In the genomic region with DNA sequence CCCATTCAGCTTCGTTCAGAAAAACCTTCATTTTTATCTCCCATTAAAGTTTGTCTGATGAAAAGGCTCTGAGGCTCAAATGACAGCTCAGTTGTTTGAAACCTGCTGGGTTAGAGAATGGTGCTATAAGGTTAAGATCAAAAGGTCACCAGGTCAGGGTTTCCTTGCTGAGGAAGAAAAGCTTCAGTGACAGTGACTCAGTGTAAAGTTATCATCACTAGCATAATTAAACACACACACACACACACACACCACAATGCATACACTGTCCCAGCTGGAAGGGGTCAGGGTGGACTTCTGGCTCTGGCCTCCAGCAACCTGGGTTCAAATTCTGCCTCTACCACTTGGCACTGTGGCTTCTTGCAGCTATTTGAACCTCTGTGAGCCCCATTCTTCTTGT, we compare ENCODE assay signal across 16 cellular contexts. TPM values are rescaled to one million over a fixed set of nuclear protein-coding genes. Genes with fewer than 3 reads are reported as not detected.
A peak's percentile ranks its signal among the peaks of the same experiment; 100 is the strongest.
DNase-seq lines count a peak whose midpoint lies in the region; ATAC-seq, FAIRE-seq and TF ChIP-seq lines count a peak whose summit lies in the region.
"Had no signal": no experiment of that assay in that cellular context is flagged by ENCODE, and none has a peak within 500 bp of the region (broad histone marks: within the 10 kb centered on the region; RNA-seq: fewer than 3 reads in every experiment).

No MANE protein-coding gene starts in this region.

- H3K9ac ChIP-seq in HepG2 (ENCODE audit: insufficient read depth, low read depth, low read length) = no peak overlapping the region
- no peak overlapping the region for H3K9ac ChIP-seq in neuronal stem cell (ENCODE audit: low read depth, low read length, poor library complexity)
- H3K9ac ChIP-seq in mesenchymal stem cell (ENCODE audit: low read length) = no peak overlapping the region
- H3K9ac ChIP-seq: KMS-11 had no signal

- no peak for TF ChIP-seq RAD21 in HepG2 (CRISPR knock-in tag; IDR thresholded peaks at IDR 0.05)

- in situ Hi-C loops in HepG2 (cut with HindIII; ENCODE audit: extremely low pct_ligation_motif_present, low pct_unique_long_range_greater_than_20kb) (no loop called here), Caki2 (cut with HindIII; ENCODE audit: low pct_unique_long_range_greater_than_20kb, low sequenced_read_pairs) (no loop called here)

- H3K18ac ChIP-seq in neuronal stem cell (ENCODE audit: low read length) (no peak overlapping the region), mesenchymal stem cell (ENCODE audit: low read depth in 1 of 2, low read length in 2 of 2) (no peak overlapping the region)

- no peaks in the 10 kb centered on the region for H3K9me3 ChIP-seq in HepG2 (ENCODE audit: low read length)
- H3K9me3 ChIP-seq in right lobe of liver = no peaks in the 10 kb centered on the region
- peaks cover 2 to 10% of the 10 kb centered on the region in 2 donors for H3K9me3 ChIP-seq in neuronal stem cell (replicated peaks in 1 of 2; ENCODE audit: control insufficient read depth in 2 of 2, insufficient read depth in 1 of 2, low read depth in 1 of 2, low read length in 2 of 2)
- no peaks in the 10 kb centered on the region for H3K9me3 ChIP-seq in mesenchymal stem cell (ENCODE audit: control insufficient read depth, low read length)
- H3K9me3 ChIP-seq: A549, BE2C had no signal

- H3K27me3 Mint-ChIP-seq in activated CD4-positive, alpha-beta memory T cell treated with anti-CD3 and anti-CD28 coated beads for 36 hours = no peaks in the 10 kb centered on the region

- H2BK15ac ChIP-seq in neuronal stem cell (ENCODE audit: low read length) (no peak overlapping the region), mesenchymal stem cell (ENCODE audit: low read depth, poor library complexity, severe bottlenecking) (no peak overlapping the region)

- H3K36me3 Mint-ChIP-seq in activated CD4-positive, alpha-beta memory T cell treated with anti-CD3 and anti-CD28 coated beads for 36 hours = no peaks in the 10 kb centered on the region
- H3K36me3 Mint-ChIP-seq: CD14-positive monocyte; CD8-positive, alpha-beta T cell had no signal

- CTCF ChIA-PET in HepG2 (lab: Yijun Ruan, JAX; ENCODE audit: low intra/inter-chr PET ratio, low total read pairs) = no interaction called here
- CTCF ChIA-PET in activated CD4-positive, alpha-beta memory T cell treated with anti-CD3 and anti-CD28 coated beads for 36 hours (lab: Charles Lee) = interaction anchor here (1.8 kb wide), 1 partner anchor 9 kb away, joined by 7 read pairs; the partner anchor contains the start of gene KANK1

- no peaks in the 10 kb centered on the region for H3K9me3 Mint-ChIP-seq in activated CD4-positive, alpha-beta memory T cell treated with anti-CD3 and anti-CD28 coated beads for 36 hours
- H3K9me3 Mint-ChIP-seq: CD8-positive, alpha-beta T cell had no signal

- peaks cover 5% of the 10 kb centered on the region for H4K20me1 ChIP-seq in HepG2 (ENCODE audit: insufficient read depth, low read length)

- H3K36me3 ChIP-seq in HepG2 (replicated peaks in 1 of 2; ENCODE audit: control insufficient read depth in 1 of 2, insufficient read depth in 2 of 2, low read length in 2 of 2) = no peaks in the 10 kb centered on the region
- no peaks in the 10 kb centered on the region for H3K36me3 ChIP-seq in right lobe of liver
- H3K36me3 ChIP-seq in neuronal stem cell (replicated peaks in 1 of 2; ENCODE audit: control insufficient read depth in 2 of 2, insufficient read depth in 2 of 2, low read length in 2 of 2) = no peaks in the 10 kb centered on the region
- no peaks in the 10 kb centered on the region for H3K36me3 ChIP-seq in mesenchymal stem cell (ENCODE audit: control insufficient read depth in 1 of 2, insufficient read depth in 2 of 2, low read depth in 1 of 2, low read length in 2 of 2)
- H3K36me3 ChIP-seq: BE2C had no signal

- DNase-seq in HepG2 (ENCODE audit: low spot score) (peak; percentile 72), right lobe of liver (no peak), Caki2 (ENCODE audit: low read depth) (peak; percentile 30), kidney tubule cell (ENCODE audit: low spot score) (peak; percentile 40), neuronal stem cell (ENCODE audit: low spot score) (peak; percentile 31), epidermal melanocyte (ENCODE audit: insufficient read length, low spot score) (no peak), mesenchymal stem cell (no peak)
- DNase-seq in activated CD4-positive, alpha-beta memory T cell treated with anti-CD3 and anti-CD28 coated beads for 36 hours = no peak
- DNase-seq: BE2C; CD8-positive, alpha-beta T cell; H7 had no signal

- no peak overlapping the region for H4K91ac ChIP-seq in neuronal stem cell (ENCODE audit: low read depth, low read length, poor library complexity)
- H4K91ac ChIP-seq in mesenchymal stem cell (ENCODE audit: low read length) = no peak overlapping the region

- H3K4me1 Mint-ChIP-seq in activated CD4-positive, alpha-beta memory T cell treated with anti-CD3 and anti-CD28 coated beads for 36 hours (ENCODE audit: low read depth) = peaks cover 10% of the 10 kb centered on the region
- H3K4me1 Mint-ChIP-seq: CD14-positive monocyte, GM23338 had no signal

- ATAC-seq in HepG2 = peak; percentile 55
- no peak for ATAC-seq in right lobe of liver
- ATAC-seq: A549; CD8-positive, alpha-beta T cell; GM23338 had no signal

- H2BK5ac ChIP-seq in neuronal stem cell (ENCODE audit: low read length) = no peak overlapping the region
- H2BK5ac ChIP-seq in mesenchymal stem cell (ENCODE audit: low read depth, low read length, poor library complexity, severe bottlenecking) = no peak overlapping the region

- H3K27ac ChIP-seq in HepG2 (ENCODE audit: extremely low read length, insufficient read depth, low read length) (no peak overlapping the region), right lobe of liver (no peak overlapping the region), neuronal stem cell (replicated peaks; ENCODE audit: low read length) (no peak overlapping the region), mesenchymal stem cell (ENCODE audit: low read length, poor library complexity, severe bottlenecking) (no peak overlapping the region)
- H3K27ac ChIP-seq: A549, KMS-11 had no signal

- 0% methylated on average over 1 of the region's 1 CpG for WGBS in HepG2 (ENCODE audit: low lambda C conversion rate)
- WGBS in right lobe of liver (ENCODE audit: insufficient coverage, low coverage, low lambda C conversion rate, missing lambda C conversion rate) = 62% methylated on average over 1 of the region's 1 CpG
- no CpG with 5 or more reads among the region's 1 CpG for WGBS in neuronal stem cell (ENCODE audit: extremely low coverage in 2 of 2, insufficient read length in 2 of 2, insufficient replicate concordance in 1 of 2), 2 donors
- WGBS in mesenchymal stem cell = no CpG with 5 or more reads among the region's 1 CpG

- H3K4me3 ChIP-seq in HepG2 (replicated peaks in 1 of 3; ENCODE audit: insufficient read depth in 1 of 3, low read depth in 2 of 3, low read length in 3 of 3) (no peak overlapping the region), right lobe of liver (no peak overlapping the region), neuronal stem cell (ENCODE audit: low read length in 2 of 2) (no peak overlapping the region), mesenchymal stem cell (ENCODE audit: insufficient read depth in 1 of 2, low read depth in 1 of 2, low read length in 2 of 2) (no peak overlapping the region)
- H3K4me3 ChIP-seq: A549, GM23338 had no signal

- H3K4me1 ChIP-seq in HepG2 (ENCODE audit: insufficient read depth, low read length) (peaks cover 23% of the 10 kb centered on the region), right lobe of liver (no peaks in the 10 kb centered on the region), neuronal stem cell (ENCODE audit: control insufficient read depth in 2 of 2, insufficient read depth in 1 of 2, low read depth in 1 of 2, low read length in 2 of 2) (peaks cover 4 to 13% of the 10 kb centered on the region in 2 donors), mesenchymal stem cell (ENCODE audit: control insufficient read depth, insufficient read depth, low read depth, low read length) (no peaks in the 10 kb centered on the region)
- H3K4me1 ChIP-seq: BE2C had no signal

- no peaks in the 10 kb centered on the region for H3K79me1 ChIP-seq in neuronal stem cell (ENCODE audit: low read depth, low read length)
- H3K79me1 ChIP-seq in mesenchymal stem cell (replicated peaks; ENCODE audit: low read length, poor library complexity, severe bottlenecking) = no peaks in the 10 kb centered on the region

- H3K4ac ChIP-seq in neuronal stem cell (ENCODE audit: low read length) (no peak overlapping the region), mesenchymal stem cell (ENCODE audit: low read depth in 1 of 2, low read length in 2 of 2) (no peak overlapping the region)

- peak; percentile 40 for FAIRE-seq in HepG2 (lab: Jason Lieb, UNC)
- FAIRE-seq: GM18507 had no signal

- TF ChIP-seq CTCF in HepG2 (CRISPR knock-in tag; IDR thresholded peaks at IDR 0.05) (no peak), right lobe of liver (IDR thresholded peaks at IDR 0.05) (no peak)

- H3K4me3 Mint-ChIP-seq in activated CD4-positive, alpha-beta memory T cell treated with anti-CD3 and anti-CD28 coated beads for 36 hours = no peak overlapping the region
- H3K4me3 Mint-ChIP-seq: CD14-positive monocyte; CD8-positive, alpha-beta T cell; GM23338 had no signal

- no peak for TF ChIP-seq POLR2A in HepG2 (IDR thresholded peaks at IDR 0.05; ENCODE audit: insufficient read depth in 1 of 2, low read depth in 2 of 2, low read length in 2 of 2)
- no peak for TF ChIP-seq POLR2A in right lobe of liver (IDR thresholded peaks at IDR 0.05)

- POLR2A ChIA-PET in HepG2 (lab: Yijun Ruan, JAX) = no interaction called here
- POLR2A ChIA-PET in activated CD4-positive, alpha-beta memory T cell treated with anti-CD3 and anti-CD28 coated beads for 36 hours (lab: Charles Lee) = no interaction called here

- no peaks in the 10 kb centered on the region for H3K79me2 ChIP-seq in HepG2 (ENCODE audit: insufficient read depth, low read length)

- H2BK12ac ChIP-seq in neuronal stem cell (ENCODE audit: low read length) (no peak overlapping the region), mesenchymal stem cell (ENCODE audit: low read length in 2 of 2) (no peak overlapping the region)

- H2AFZ ChIP-seq in HepG2 (ENCODE audit: low read length) = no peak overlapping the region
- no peak overlapping the region for H2AFZ ChIP-seq in neuronal stem cell (ENCODE audit: low read length)
- H2AFZ ChIP-seq in mesenchymal stem cell (ENCODE audit: low read depth, low read length) = no peak overlapping the region
- H2AFZ ChIP-seq: GM23338 had no signal

- intact Hi-C loops in HepG2 (cut with micrococcal nuclease; ENCODE audit: unreplicated experiment) (no loop called here), right lobe of liver (cut with DNase I) (no loop called here)
- intact Hi-C loops in activated CD4-positive, alpha-beta memory T cell treated with anti-CD3 and anti-CD28 coated beads for 36 hours (cut with micrococcal nuclease) = no loop called here

- H4K8ac ChIP-seq in neuronal stem cell (ENCODE audit: low read depth, low read length) (no peak overlapping the region), mesenchymal stem cell (ENCODE audit: low read length) (no peak overlapping the region)

- H3K23ac ChIP-seq in neuronal stem cell (ENCODE audit: low read depth, low read length, poor library complexity) (no peak overlapping the region), mesenchymal stem cell (ENCODE audit: low read length in 2 of 2) (no peak overlapping the region)

- TF ChIP-seq EP300 in HepG2 (IDR thresholded peaks at IDR 0.05; ENCODE audit: low read depth in 2 of 2, low read length in 2 of 2) (peak in 1 of 2 experiments; percentile 55; a peak in 2 of 4 replicates), HepG2 (CRISPR knock-in tag; IDR thresholded peaks at IDR 0.05; ENCODE audit: borderline replicate concordance) (peak; percentile 31; the same call in 1 of the 2 replicates)

- H2AK5ac ChIP-seq in neuronal stem cell (ENCODE audit: low read depth, low read length) (no peak overlapping the region), mesenchymal stem cell (ENCODE audit: low read length, severe bottlenecking) (no peak overlapping the region)

- H3K4me2 ChIP-seq in HepG2 (ENCODE audit: low read depth, low read length) = no peak overlapping the region
- H3K4me2 ChIP-seq in neuronal stem cell (ENCODE audit: insufficient read depth, low read length, poor library complexity, severe bottlenecking) = no peak overlapping the region
- H3K4me2 ChIP-seq in mesenchymal stem cell (ENCODE audit: low read length, poor library complexity, severe bottlenecking) = no peak overlapping the region
- H3K4me2 ChIP-seq: A549, GM23338, KMS-11 had no signal

- H2BK120ac ChIP-seq in neuronal stem cell (ENCODE audit: low read depth, low read length) (no peak overlapping the region), mesenchymal stem cell (ENCODE audit: low read depth, low read length) (no peak overlapping the region)

- no peak overlapping the region for H3K27ac Mint-ChIP-seq in activated CD4-positive, alpha-beta memory T cell treated with anti-CD3 and anti-CD28 coated beads for 36 hours
- H3K27ac Mint-ChIP-seq: CD14-positive monocyte; CD8-positive, alpha-beta T cell; GM23338 had no signal

- H3K27me3 ChIP-seq in HepG2 (ENCODE audit: control insufficient read depth in 1 of 2, insufficient read depth in 2 of 2, low read length in 2 of 2) (peaks cover 1 to 8% of the 10 kb centered on the region in 2 experiments; a peak in 2 of 5 replicates), right lobe of liver (peaks cover 3 to 52% of the 10 kb centered on the region in 2 donors), neuronal stem cell (ENCODE audit: control insufficient read depth in 3 of 3, insufficient read depth in 3 of 3, low read depth in 1 of 3, low read length in 3 of 3) (peaks cover 0 to 3% (median 0%) of the 10 kb centered on the region in 3 experiments), mesenchymal stem cell (ENCODE audit: control insufficient read depth in 1 of 2, insufficient read depth in 1 of 2, low read length in 2 of 2) (peaks cover 6 to 16% of the 10 kb centered on the region in 2 experiments)

- no TSS peak for BruUV-seq in HepG2 (replicated peaks; lab: Mats Ljungman, UMichigan)

- H3K14ac ChIP-seq in neuronal stem cell (ENCODE audit: low read length) (no peak overlapping the region), mesenchymal stem cell (ENCODE audit: low read length in 2 of 2) (no peak overlapping the region)

RNA-seq across cellular contexts. Expression of gene KANK1, which starts 8.8 kb away (rescaled TPM):
- 67.0 and 70.0 TPM in 2 replicates for total RNA-seq in HepG2 (2016; rRNA removed; fragmentation: Illumina TruSeq; extraction: Trizol)
- 13.0 and 13.6 TPM in 2 replicates for total RNA-seq in HepG2 (2016; cell fraction: cytosol; rRNA removed; fragmentation: Illumina TruSeq; extraction: Trizol; ENCODE audit: low read depth)
- 62.1 and 68.7 TPM in 2 replicates for total RNA-seq in HepG2 (2016; cell fraction: insoluble cytoplasmic fraction; rRNA removed; fragmentation: Illumina TruSeq; extraction: Trizol)
- 26.5 and 27.0 TPM in 2 replicates for total RNA-seq in HepG2 (2016; cell fraction: membrane; rRNA removed; fragmentation: Illumina TruSeq; extraction: Trizol)
- 68.6 and 77.4 TPM in 2 replicates for total RNA-seq in HepG2 (2016; cell fraction: nucleus; rRNA removed; fragmentation: Illumina TruSeq; extraction: Trizol)
- 214 and 235 TPM in 2 replicates for polyA plus RNA-seq in HepG2 (2011; rRNA removed)
- polyA plus RNA-seq in HepG2 (2011; cell fraction: cytosol; rRNA removed) = 176 and 202 TPM in 2 replicates
- polyA plus RNA-seq in HepG2 (2011; cell fraction: nucleus; rRNA removed) = 210 and 216 TPM in 2 replicates
- 137 and 141 TPM in 2 replicates for polyA plus RNA-seq in HepG2 (2012)
- polyA plus RNA-seq in HepG2 (2016; cell fraction: cytosol; fragmentation: Illumina TruSeq; extraction: Trizol; ENCODE audit: low read depth) = 3.8 and 5.1 TPM in 2 replicates
- polyA plus RNA-seq in HepG2 (2016; cell fraction: insoluble cytoplasmic fraction; fragmentation: Illumina TruSeq; extraction: Trizol; ENCODE audit: low read depth) = 56.4 and 60.9 TPM in 2 replicates
- polyA plus RNA-seq in HepG2 (2016; cell fraction: membrane; fragmentation: Illumina TruSeq; extraction: Trizol; ENCODE audit: low read depth) = 12.3 and 13.0 TPM in 2 replicates
- 95.8 and 106 TPM in 2 replicates for polyA plus RNA-seq in HepG2 (2016; cell fraction: nucleus; fragmentation: Illumina TruSeq; extraction: Trizol; ENCODE audit: insufficient read depth, low read depth)
- 14.6 and 459 TPM in 2 replicates for polyA minus RNA-seq in HepG2 (2011; rRNA and poly(A)+ RNA removed; ENCODE audit: low replicate concordance)
- 141 and 150 TPM in 2 replicates for polyA minus RNA-seq in HepG2 (2011; cell fraction: cytosol; rRNA and poly(A)+ RNA removed)
- 189 and 226 TPM in 2 replicates for polyA minus RNA-seq in HepG2 (2011; cell fraction: nucleus; rRNA and poly(A)+ RNA removed)
- total RNA-seq in right lobe of liver = 10 to 100 TPM; 60.0 to 86.7 (median 71.5) TPM
- 64.6 and 67.3 TPM in 2 replicates for total RNA-seq in Caki2 (2014; rRNA removed; shearing (Covaris generic); ENCODE audit: low replicate concordance)
- polyA plus RNA-seq in neuronal stem cell (2013, experiment 1 of 2) = 9.1 TPM
- polyA plus RNA-seq in neuronal stem cell (2013, experiment 2 of 2) = 8.3 TPM
- total RNA-seq in activated CD4-positive, alpha-beta memory T cell treated with anti-CD3 and anti-CD28 coated beads for 36 hours = 1 to 10 TPM; 8.3 TPM
- polyA plus RNA-seq in mesenchymal stem cell (2013, experiment 1 of 2) = 18.3 TPM
- 18.1 TPM for polyA plus RNA-seq in mesenchymal stem cell (2013, experiment 2 of 2)

Comparison
In these comparisons a context has a peak if more than half of its experiments do, and no peak if none do; other contexts are left out.
1. DNase-seq: peak in HepG2 (single experiment), Caki2 (single experiment), kidney tubule cell (single experiment) and neuronal stem cell (single experiment); none in right lobe of liver (0 of 3), activated CD4-positive, alpha-beta memory T cell treated with anti-CD3 and anti-CD28 coated beads for 36 hours (single experiment), epidermal melanocyte (single experiment) and mesenchymal stem cell (single experiment).